21 cellular contexts compared by ENCODE assay signal in genomic region chr12:79834712-79835376, GRCh38.
DNase-seq lines count a peak whose midpoint lies in the region; TF ChIP-seq lines count a peak whose summit lies in the region.
"Had no signal": no experiment of that assay in that cellular context is flagged by ENCODE, and none has a peak within 500 bp of the region (broad histone marks: within the 10 kb centered on the region; RNA-seq: fewer than 3 reads in every experiment).

No MANE protein-coding gene starts in this region.

- H3K4me1 Mint-ChIP-seq in nephron progenitor cell = peaks cover 9% of the 10 kb centered on the region

- H3K36me3 Mint-ChIP-seq in nephron progenitor cell (ENCODE audit: low read depth) = peaks cover 62% of the 10 kb centered on the region

- H3K27me3 ChIP-seq in A673 (replicated peaks; ENCODE audit: insufficient read depth, low read depth, low read length, poor library complexity) = no peaks in the 10 kb centered on the region
- H3K27me3 ChIP-seq: tibial nerve had no signal

- no peaks in the 10 kb centered on the region for H3K27me3 Mint-ChIP-seq in nephron progenitor cell (ENCODE audit: low read depth, poor library complexity)
- H3K27me3 Mint-ChIP-seq: activated CD4-positive, alpha-beta memory T cell treated with anti-CD3 and anti-CD28 coated beads for 36 hours; B cell; effector memory CD8-positive, alpha-beta T cell; stimulated activated naive CD8-positive, alpha-beta T cell treated with anti-CD3 and anti-CD28 coated beads, Interleukin-15, Interleukin-2, amounts not matched to agents 100 ng/mL and 50 ng/mL, for 24 hours had no signal

- intact Hi-C loops in A673 (cut with micrococcal nuclease; ENCODE audit: unreplicated experiment) = no loop called here

- no TSS peak for BruUV-seq in A673 (replicated peaks; lab: Mats Ljungman, UMichigan)

- H3K9me3 ChIP-seq in HEK293 (ENCODE audit: control insufficient read depth, insufficient read depth, low read depth, low read length) (no peaks in the 10 kb centered on the region), A673 (ENCODE audit: low read depth, low read length, poor library complexity, severe bottlenecking) (peaks cover 21% of the 10 kb centered on the region)

- POLR2A ChIA-PET in HEK293 (lab: Yijun Ruan, JAX) = no interaction called here
- POLR2A ChIA-PET in A673 (lab: Charles Lee; ENCODE audit: low non-redundant PET) = no interaction called here

- no peak overlapping the region for H3K4me3 ChIP-seq in HEK293 (ENCODE audit: low read depth, low read length)
- H3K4me3 ChIP-seq in A673 (ENCODE audit: low read depth, low read length, poor library complexity, severe bottlenecking) = no peak overlapping the region
- H3K4me3 ChIP-seq: smooth muscle cell, tibial nerve had no signal

- no peak overlapping the region for H3K4me3 Mint-ChIP-seq in nephron progenitor cell
- H3K4me3 Mint-ChIP-seq: activated CD4-positive, alpha-beta memory T cell treated with anti-CD3 and anti-CD28 coated beads for 36 hours; B cell; mesothelial cell of epicardium; stimulated activated naive CD8-positive, alpha-beta T cell treated with anti-CD3 and anti-CD28 coated beads, Interleukin-15, Interleukin-2, amounts not matched to agents 100 ng/mL and 50 ng/mL, for 24 hours; T-helper 2 cell treated with Interferon-gamma antibody and Interleukin-4, amounts not matched to agents 5 μg/mL and 100 μg/mL, for 36 hours had no signal

- peaks cover 7 to 18% of the 10 kb centered on the region in 2 experiments for H3K36me3 ChIP-seq in HEK293 (ENCODE audit: control insufficient read depth in 2 of 2, insufficient read depth in 1 of 2, low read length in 2 of 2)
- peaks cover 9% of the 10 kb centered on the region for H3K36me3 ChIP-seq in A673 (ENCODE audit: insufficient read depth, low read length, poor library complexity, severe bottlenecking)

- no peak overlapping the region for H3K27ac ChIP-seq in HEK293 (ENCODE audit: extremely low read depth, low read depth, low read length)
- peak overlapping the region; percentile 35 for H3K27ac ChIP-seq in VCaP
- H3K27ac ChIP-seq in A673 (ENCODE audit: low read depth, low read length, poor library complexity, severe bottlenecking) = no peak overlapping the region
- H3K27ac ChIP-seq: tibial nerve had no signal

- H3K4me1 ChIP-seq in HEK293 (ENCODE audit: control insufficient read depth, insufficient read depth, low read length) = no peaks in the 10 kb centered on the region
- H3K4me1 ChIP-seq in A673 (ENCODE audit: insufficient read depth, low read length, poor library complexity, severe bottlenecking) = peaks cover 7% of the 10 kb centered on the region

- TF ChIP-seq CTCF in HEK293 (tag by site-specific recombination; IDR thresholded peaks at IDR 0.05) (no peak), VCaP (conservative IDR thresholded peaks at IDR 0.05) (no peak), nephron progenitor cell (IDR thresholded peaks at IDR 0.05) (no peak), A673 (conservative IDR thresholded peaks at IDR 0.05; ENCODE audit: low read depth, low read length) (no peak)

- DNase-seq in DMS79 treated with DMSO at 0.1 percent for 48 hours (lab: John Stamatoyannopoulos, UW) = peak; percentile 89
- peak; percentile 3 for DNase-seq in nephron progenitor cell
- no peak for DNase-seq in GDM1 (lab: John Stamatoyannopoulos, UW)
- no peak for DNase-seq in A673 (ENCODE audit: low spot score)
- DNase-seq in activated CD4-positive, CD25-positive, alpha-beta regulatory T cell (lab: John Stamatoyannopoulos, UW) = no peak
- DNase-seq: activated CD4-positive, alpha-beta memory T cell treated with anti-CD3 and anti-CD28 coated beads for 36 hours; activated naive CD4-positive, alpha-beta T cell; activated T-cell treated with anti-CD3 and anti-CD28 coated beads for 4 hours; effector memory CD8-positive, alpha-beta T cell; kidney glomerular epithelial cell; NCI-H2227 treated with DMSO at 0.1 percent for 48 hours; SK-N-SH; stimulated activated CD4-positive, alpha-beta T cell treated with anti-CD3 and anti-CD28 coated beads, Interleukin-4, amount 100 ng/mL, for 1 hour had no signal

- peaks cover 25% of the 10 kb centered on the region for H3K9me3 Mint-ChIP-seq in nephron progenitor cell

- H3K27ac Mint-ChIP-seq in nephron progenitor cell = no peak overlapping the region
- H3K27ac Mint-ChIP-seq: activated CD4-positive, alpha-beta memory T cell treated with anti-CD3 and anti-CD28 coated beads for 36 hours; B cell; mesothelial cell of epicardium; T-helper 2 cell treated with Interferon-gamma antibody and Interleukin-4, amounts not matched to agents 5 μg/mL and 100 μg/mL, for 36 hours had no signal

- CTCF ChIA-PET in HEK293 (lab: Yijun Ruan, JAX) (no interaction called here), A673 (lab: Charles Lee) (no interaction called here)

TF ChIP-seq in HEK293, 187 proteins besides CTCF, POLR2A, EP300 and RAD21:
- no peak for TF ChIP-seq ZNF350 (tag by site-specific recombination; IDR thresholded peaks at IDR 0.05)
- no peak for TF ChIP-seq PATZ1 (tag by site-specific recombination; IDR thresholded peaks at IDR 0.05)
- peak; percentile 51; the same call in 1 of the 2 replicates for TF ChIP-seq ZNF558 (tag by site-specific recombination; IDR thresholded peaks at IDR 0.05)
TF ChIP-seq in HEK293: peak in this region for 1.

Comparison
In these comparisons a context has a peak if more than half of its experiments do, and no peak if none do; other contexts are left out.
1. DNase-seq: peak in DMS79 treated with DMSO at 0.1 percent for 48 hours (single experiment) and nephron progenitor cell (single experiment); none in GDM1 (single experiment), A673 (single experiment) and activated CD4-positive, CD25-positive, alpha-beta regulatory T cell (0 of 4).